22 cellular contexts compared by ENCODE assay signal in genomic region chr5:56396634-56397033, GRCh38.
"Had no signal": no experiment of that assay in that cellular context is flagged by ENCODE, and none has a peak within 500 bp of the region (broad histone marks: within the 10 kb centered on the region; RNA-seq: fewer than 3 reads in every experiment).

No MANE protein-coding gene starts in this region.

- H3K9me3 ChIP-seq: colonic mucosa had no signal

- ATAC-seq: foreskin keratinocyte, gastroesophageal sphincter, heart right ventricle, left cardiac atrium, left lung, left ventricle myocardium superior, lower lobe of right lung, mucosa of descending colon had no signal

- H3K4me3 Mint-ChIP-seq: dendritic cell treated with granulocyte-macrophage colony-stimulating factor and Interleukin-4, amounts not matched to agents 40 ng/mL and 50 ng/mL, for 4 days; mesothelial cell of epicardium had no signal

- H3K4me1 ChIP-seq: colonic mucosa, esophagus muscularis mucosa, foreskin keratinocyte, gastroesophageal sphincter, heart right ventricle, left lung, lower lobe of right lung had no signal

- H3K27me3 Mint-ChIP-seq: dendritic cell treated with granulocyte-macrophage colony-stimulating factor and Interleukin-4, amounts not matched to agents 40 ng/mL and 50 ng/mL, for 4 days; naive B cell had no signal

- H3K27ac ChIP-seq: colonic mucosa, esophagus muscularis mucosa, foreskin keratinocyte, gastroesophageal sphincter, heart right ventricle, left lung, lower lobe of right lung had no signal

- H3K36me3 ChIP-seq: colonic mucosa, esophagus muscularis mucosa, gastroesophageal sphincter, heart right ventricle, left lung, lower lobe of right lung had no signal

- H3K27me3 ChIP-seq: colonic mucosa, esophagus muscularis mucosa, gastroesophageal sphincter, heart right ventricle, left lung had no signal

- DNase-seq: colonic mucosa; cortex of kidney; effector CD8-positive, alpha-beta T cell; foreskin keratinocyte; head of caudate nucleus; heart right ventricle; hippocampal formation; left cardiac atrium; left lung; left ventricle myocardium superior; lower lobe of right lung; mesenchymal stem cell; mucosa of descending colon; naive B cell had no signal

- H3K4me3 ChIP-seq: colonic mucosa, esophagus muscularis mucosa, gastroesophageal sphincter, heart right ventricle, left lung, lower lobe of right lung, mucosa of descending colon had no signal

- H3K27ac Mint-ChIP-seq: dendritic cell treated with granulocyte-macrophage colony-stimulating factor and Interleukin-4, amounts not matched to agents 40 ng/mL and 50 ng/mL, for 4 days; mesothelial cell of epicardium had no signal

- FAIRE-seq: endothelial cell of umbilical vein, frontal cortex, islet of Langerhans, keratinocyte had no signal
